Comparison of ENCODE assay signal across 31 cellular contexts in the genomic region with DNA sequence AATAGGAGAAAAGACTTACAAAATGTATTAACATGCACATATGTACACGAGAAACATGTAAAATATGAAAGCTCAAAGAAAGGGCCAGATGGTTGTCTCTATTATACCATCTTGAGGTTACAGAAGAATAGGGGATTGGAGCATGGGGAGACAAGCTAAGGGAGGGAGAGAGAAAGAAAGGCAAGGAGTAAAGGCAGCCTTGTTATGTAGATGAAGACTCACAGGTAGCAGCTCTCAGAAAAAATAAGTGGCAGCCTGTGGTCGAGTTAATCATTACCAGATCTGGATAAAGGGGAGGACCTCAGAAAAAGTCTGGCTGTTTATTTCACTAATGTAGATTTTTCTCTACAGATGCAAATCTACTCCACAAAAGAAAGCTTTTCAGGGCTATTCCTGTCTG. TPM values are rescaled to one million over a fixed set of nuclear protein-coding genes. Genes with fewer than 3 reads are reported as not detected.
DNase-seq lines count a peak whose midpoint lies in the region; ATAC-seq and TF ChIP-seq lines count a peak whose summit lies in the region.
"Had no signal": no experiment of that assay in that cellular context is flagged by ENCODE, and none has a peak within 500 bp of the region (broad histone marks: within the 10 kb centered on the region; RNA-seq: fewer than 3 reads in every experiment).

No MANE protein-coding gene starts in this region.

- no peak overlapping the region for H3K4me3 Mint-ChIP-seq in endothelial cell (ENCODE audit: unreplicated experiment)
- H3K4me3 Mint-ChIP-seq: activated T-helper 17 cell treated with anti-CD3 and anti-CD28 coated beads, Interleukin-2, amount 50 U/mL, for 72 hours; brain; mesothelial cell of epicardium; stimulated activated effector memory CD8-positive, alpha-beta T cell treated with anti-CD3 and anti-CD28 coated beads, Interleukin-12 subunit alpha, Interleukin-12 subunit beta, amount 100 ng/mL, for 72 hours had no signal

- no peak overlapping the region for H3K9ac ChIP-seq in trophoblast cell (ENCODE audit: low read length)

- H3K4ac ChIP-seq in trophoblast cell (ENCODE audit: low read depth, low read length) = no peak overlapping the region

- H3K18ac ChIP-seq in trophoblast cell (ENCODE audit: low read length) = no peak overlapping the region

- H3K4me1 Mint-ChIP-seq in endothelial cell (ENCODE audit: unreplicated experiment) = no peaks in the 10 kb centered on the region
- H3K4me1 Mint-ChIP-seq: activated T-helper 17 cell treated with anti-CD3 and anti-CD28 coated beads, Interleukin-2, amount 50 U/mL, for 72 hours; stimulated activated effector memory CD8-positive, alpha-beta T cell treated with anti-CD3 and anti-CD28 coated beads, Interleukin-12 subunit alpha, Interleukin-12 subunit beta, amount 100 ng/mL, for 72 hours had no signal

- H3K36me3 Mint-ChIP-seq in endothelial cell (ENCODE audit: low read depth, unreplicated experiment) = no peaks in the 10 kb centered on the region
- H3K36me3 Mint-ChIP-seq: brain; mesothelial cell of epicardium; stimulated activated effector memory CD8-positive, alpha-beta T cell treated with anti-CD3 and anti-CD28 coated beads, Interleukin-12 subunit alpha, Interleukin-12 subunit beta, amount 100 ng/mL, for 72 hours had no signal

- no peaks in the 10 kb centered on the region for H3K9me3 Mint-ChIP-seq in endothelial cell (ENCODE audit: unreplicated experiment)
- H3K9me3 Mint-ChIP-seq: activated T-helper 17 cell treated with anti-CD3 and anti-CD28 coated beads, Interleukin-2, amount 50 U/mL, for 72 hours; stimulated activated effector memory CD8-positive, alpha-beta T cell treated with anti-CD3 and anti-CD28 coated beads, Interleukin-12 subunit alpha, Interleukin-12 subunit beta, amount 100 ng/mL, for 72 hours had no signal

- ATAC-seq in GM19397 (IDR thresholded peaks at IDR 0.05; ENCODE audit: unreplicated experiment) = no peak
- ATAC-seq: activated T-helper 17 cell treated with anti-CD3 and anti-CD28 coated beads, Interleukin-2, amount 50 U/mL, for 72 hours; GM12878; heart left ventricle; sciatic nerve; stimulated activated effector memory CD8-positive, alpha-beta T cell treated with anti-CD3 and anti-CD28 coated beads, Interleukin-12 subunit alpha, Interleukin-12 subunit beta, amount 100 ng/mL, for 72 hours had no signal

- H3K27ac Mint-ChIP-seq in endothelial cell (ENCODE audit: unreplicated experiment) = no peak overlapping the region
- H3K27ac Mint-ChIP-seq: activated T-helper 17 cell treated with anti-CD3 and anti-CD28 coated beads, Interleukin-2, amount 50 U/mL, for 72 hours; mesothelial cell of epicardium; stimulated activated effector memory CD8-positive, alpha-beta T cell treated with anti-CD3 and anti-CD28 coated beads, Interleukin-12 subunit alpha, Interleukin-12 subunit beta, amount 100 ng/mL, for 72 hours had no signal

- H3K9me3 ChIP-seq in HAP-1 (no peaks in the 10 kb centered on the region), trophoblast cell (ENCODE audit: insufficient read depth, low read depth, low read length) (no peaks in the 10 kb centered on the region)
- H3K9me3 ChIP-seq: esophagus muscularis mucosa, heart left ventricle, left ventricle myocardium inferior, neutrophil, Peyer's patch, transverse colon had no signal

- no peak overlapping the region for H2AFZ ChIP-seq in trophoblast cell (ENCODE audit: insufficient read depth, low read length, poor library complexity)

- no peaks in the 10 kb centered on the region for H3K27me3 ChIP-seq in HAP-1 (ENCODE audit: low read depth)
- no peaks in the 10 kb centered on the region for H3K27me3 ChIP-seq in trophoblast cell (ENCODE audit: insufficient read depth, low read length)
- H3K27me3 ChIP-seq: esophagus muscularis mucosa, neutrophil, Peyer's patch, transverse colon had no signal

- H4K12ac ChIP-seq in trophoblast cell (ENCODE audit: low read depth, low read length) = no peak overlapping the region

- no peak overlapping the region for H2BK5ac ChIP-seq in trophoblast cell (ENCODE audit: low read depth, low read length, poor library complexity)

- in situ Hi-C loops in HAP-1 (cut with MboI; ENCODE audit: low sequenced_read_pairs) = no loop called here

- no peak overlapping the region for H3K4me3 ChIP-seq in HAP-1
- no peak overlapping the region for H3K4me3 ChIP-seq in trophoblast cell (ENCODE audit: low read depth, low read length)
- H3K4me3 ChIP-seq: esophagus muscularis mucosa, GM12878, heart left ventricle, left ventricle myocardium inferior, Peyer's patch, transverse colon had no signal

- H2AK5ac ChIP-seq in trophoblast cell (ENCODE audit: low read length) = no peak overlapping the region

- TF ChIP-seq CTCF in endothelial cell (IDR thresholded peaks at IDR 0.05; ENCODE audit: unreplicated experiment) = no peak

- no peak overlapping the region for H2BK120ac ChIP-seq in trophoblast cell (ENCODE audit: insufficient read depth, low read length, poor library complexity)

- no peak overlapping the region for H3K23ac ChIP-seq in trophoblast cell (ENCODE audit: low read length)

- H2BK12ac ChIP-seq in trophoblast cell (ENCODE audit: low read length) = no peak overlapping the region

- H3K36me3 ChIP-seq in HAP-1 (replicated peaks) (no peaks in the 10 kb centered on the region), trophoblast cell (ENCODE audit: control insufficient read depth in 1 of 2, insufficient read depth in 2 of 2, low read length in 2 of 2) (no peaks in the 10 kb centered on the region)
- H3K36me3 ChIP-seq: esophagus muscularis mucosa, heart left ventricle, left ventricle myocardium inferior, neutrophil, Peyer's patch, transverse colon, WERI-Rb-1 had no signal

- no peak overlapping the region for H3K4me2 ChIP-seq in trophoblast cell (ENCODE audit: low read length)

- DNase-seq in HAP-1 (ENCODE audit: low spot score in 2 of 2) (peak; percentile 73 to 98), glomerular visceral epithelial cell (ENCODE audit: extremely low spot score) (peak; percentile 49), left kidney (ENCODE audit: low read depth, low spot score) (peak; percentile 7), SIG-M5 treated with dmso at 0.1 percent for 504 hours (lab: John Stamatoyannopoulos, UW; ENCODE audit: unreplicated experiment) (no peak), trophoblast cell (no peak), endothelial cell (ENCODE audit: low spot score) (no peak)
- DNase-seq: activated CD4-positive, alpha-beta T cell treated with anti-CD3 and anti-CD28 coated beads for 48 hours; activated naive CD4-positive, alpha-beta T cell treated with anti-CD3 and anti-CD28 coated beads, Interleukin-2, amount 50 U/mL, for 16 hours; dermis blood vessel endothelial cell; foreskin fibroblast; heart left ventricle; Kasumi-1; left ventricle myocardium inferior; NCI-H1436; NCI-H2081; NCI-H226; NCI-H748 treated with DMSO at 0.1 percent for 48 hours; Peyer's patch; SHP77 treated with DMSO at 0.1 percent for 48 hours; transverse colon; WERI-Rb-1 had no signal

- no peak overlapping the region for H4K91ac ChIP-seq in trophoblast cell (ENCODE audit: low read depth, low read length)

- H3K27me3 Mint-ChIP-seq in endothelial cell (ENCODE audit: unreplicated experiment) = no peaks in the 10 kb centered on the region
- H3K27me3 Mint-ChIP-seq: activated T-helper 17 cell treated with anti-CD3 and anti-CD28 coated beads, Interleukin-2, amount 50 U/mL, for 72 hours; brain had no signal

- H3K79me2 ChIP-seq in trophoblast cell (ENCODE audit: control insufficient read depth, insufficient read depth, low read length, poor library complexity) = no peaks in the 10 kb centered on the region

- H3K14ac ChIP-seq in trophoblast cell (ENCODE audit: low read length) = no peak overlapping the region

- no CpG with 5 or more reads among the region's 2 CpGs for WGBS in trophoblast cell (ENCODE audit: extremely low coverage, insufficient coverage, insufficient read length)

- no peak overlapping the region for H4K8ac ChIP-seq in trophoblast cell (ENCODE audit: low read depth, low read length)

- no peak overlapping the region for H3K27ac ChIP-seq in trophoblast cell (ENCODE audit: low read depth, low read length)
- H3K27ac ChIP-seq: esophagus muscularis mucosa, heart left ventricle, left ventricle myocardium inferior, neutrophil, Peyer's patch, transverse colon, WERI-Rb-1 had no signal

- no peaks in the 10 kb centered on the region for H3K79me1 ChIP-seq in trophoblast cell (ENCODE audit: low read length)

- peaks cover 71% of the 10 kb centered on the region for H3K4me1 ChIP-seq in HAP-1
- H3K4me1 ChIP-seq in trophoblast cell (ENCODE audit: control insufficient read depth in 1 of 2, insufficient read depth in 2 of 2, low read length in 2 of 2) = no peaks in the 10 kb centered on the region
- H3K4me1 ChIP-seq: esophagus muscularis mucosa, heart left ventricle, left ventricle myocardium inferior, Peyer's patch, transverse colon had no signal

RNA-seq across cellular contexts. Expression of a gene that starts 26.6 kb away (rescaled TPM):
- not detected in 2 replicates for polyA plus RNA-seq in trophoblast cell (2013)
- not detected for total RNA-seq in endothelial cell (ENCODE audit: unreplicated experiment)
- total RNA-seq: activated T-helper 17 cell treated with anti-CD3 and anti-CD28 coated beads, Interleukin-2, amount 50 U/mL, for 72 hours; dermis blood vessel endothelial cell; esophagus muscularis mucosa; GM12878; heart left ventricle; left ventricle myocardium inferior; mesothelial cell of epicardium; Peyer's patch; posterior vena cava; sciatic nerve; transverse colon had no signal
- polyA plus RNA-seq: GM12878, heart left ventricle had no signal

Comparison
In these comparisons a context has a peak if more than half of its experiments do, and no peak if none do; other contexts are left out.
1. DNase-seq: peak in HAP-1 (2 of 2), glomerular visceral epithelial cell (single experiment) and left kidney (single experiment); none in SIG-M5 treated with dmso at 0.1 percent for 504 hours (single experiment), trophoblast cell (0 of 2) and endothelial cell (single experiment).